2 cellular contexts compared by ENCODE assay signal in genomic region chr4:94486372-94486801, GRCh38.
TF ChIP-seq lines count a peak whose summit lies in the region.

No MANE protein-coding gene starts in this region.

TF ChIP-seq in HCT116, 20 proteins besides CTCF, POLR2A, EP300 and RAD21:
- no peak for TF ChIP-seq EGR1 (IDR thresholded peaks at IDR 0.05; ENCODE audit: low read depth)
- TF ChIP-seq SP1 (IDR thresholded peaks at IDR 0.05; ENCODE audit: low read depth) = no peak
- TF ChIP-seq CBX3 (IDR thresholded peaks at IDR 0.05; ENCODE audit: low read depth) = no peak
- TF ChIP-seq EZH2phosphoT487 (IDR thresholded peaks at IDR 0.05; ENCODE audit: borderline replicate concordance) = no peak
- TF ChIP-seq FOSL1 (IDR thresholded peaks at IDR 0.05; ENCODE audit: low read depth) = no peak
- TF ChIP-seq SRF (IDR thresholded peaks at IDR 0.05; ENCODE audit: low read depth) = no peak
- no peak for TF ChIP-seq JUND (IDR thresholded peaks at IDR 0.05)
- no peak for TF ChIP-seq REST (IDR thresholded peaks at IDR 0.05; ENCODE audit: low read depth)
- no peak for TF ChIP-seq ZNF274 (IDR thresholded peaks at IDR 0.05; ENCODE audit: low read depth, low read length)
- TF ChIP-seq ZBTB33 (IDR thresholded peaks at IDR 0.05; ENCODE audit: extremely low read depth, insufficient replicate concordance, low read length) = no peak
- no peak for TF ChIP-seq ELF1 (IDR thresholded peaks at IDR 0.05; ENCODE audit: borderline replicate concordance, low read depth)

TF ChIP-seq in endothelial cell of umbilical vein, 7 proteins besides CTCF, POLR2A, EP300 and RAD21:
- TF ChIP-seq MYC (IDR thresholded peaks at IDR 0.05; ENCODE audit: low read depth, low read length) (no peak), EZH2 (IDR thresholded peaks at IDR 0.05; ENCODE audit: borderline replicate concordance, low read depth, low read length, severe bottlenecking) (no peak), JUN (IDR thresholded peaks at IDR 0.05; ENCODE audit: borderline replicate concordance, insufficient read depth, insufficient read length, low read depth) (peak; percentile 46), MAX (IDR thresholded peaks at IDR 0.05; ENCODE audit: insufficient read depth, insufficient read length) (no peak), FOS (IDR thresholded peaks at IDR 0.05; ENCODE audit: borderline replicate concordance, insufficient read depth, low read length) (peak; percentile 8), POLR2AphosphoS5 (IDR thresholded peaks at IDR 0.05; ENCODE audit: insufficient read depth, low read depth, low read length) (peak; percentile 73), GATA2 (IDR thresholded peaks at IDR 0.05; ENCODE audit: insufficient read depth, insufficient read length, low read depth, low read length) (peak; percentile 61)
TF ChIP-seq in endothelial cell of umbilical vein: peak in this region for 4.
